Comparison of ENCODE assay signal across 26 cellular contexts in genomic region chr3:25348996-25349576, GRCh38.
"Had no signal": no experiment of that assay in that cellular context is flagged by ENCODE, and none has a peak within 500 bp of the region (broad histone marks: within the 10 kb centered on the region; RNA-seq: fewer than 3 reads in every experiment).

No MANE protein-coding gene starts in this region.

- H3K27me3 ChIP-seq: ascending aorta, breast epithelium, MG63 had no signal

- H3K9me3 ChIP-seq: ascending aorta, breast epithelium, MG63, SJCRH30 had no signal

- H3K4me3 ChIP-seq: ascending aorta, breast epithelium, MG63, SJCRH30, SK-N-MC had no signal

- H3K27me3 Mint-ChIP-seq: activated CD4-positive, alpha-beta T cell treated with anti-CD3 and anti-CD28 coated beads for 36 hours; activated CD4-positive, alpha-beta T cell treated with anti-CD3 and anti-CD28 coated beads, Interleukin-2, amount 10 ng/mL, durations not matched to agents 7 days and 5 days had no signal

- H3K9me3 Mint-ChIP-seq: activated naive CD4-positive, alpha-beta T cell treated with anti-CD3 and anti-CD28 coated beads for 36 hours; activated T-cell treated with anti-CD3 and anti-CD28 coated beads, Interleukin-2, amount 50 U/mL, for 4 hours had no signal

- DNase-seq: activated CD4-positive, alpha-beta T cell treated with anti-CD3 and anti-CD28 coated beads for 36 hours; activated CD4-positive, alpha-beta T cell treated with anti-CD3 and anti-CD28 coated beads, Interleukin-2, amount 10 ng/mL, durations not matched to agents 7 days and 5 days; activated CD4-positive, alpha-beta T cell treated with anti-CD3 and anti-CD28 coated beads, Interleukin-2, amount 50 U/mL, for 48 hours; activated CD8-positive, alpha-beta T cell treated with anti-CD3 and anti-CD28 coated beads, Interleukin-2, amount 10 ng/mL, durations not matched to agents 7 days and 5 days; activated gamma-delta T cell treated with Interleukin-2 at 50 U/mL for 16 hours; activated naive CD4-positive, alpha-beta T cell treated with anti-CD3 and anti-CD28 coated beads for 36 hours; activated T-cell treated with anti-CD3 and anti-CD28 coated beads, Interleukin-2, amount 50 U/mL, for 4 hours; amygdala; Kasumi-1; KG1; MG63; NCI-H1092; NCI-H1436 treated with DMSO at 0.1 percent for 48 hours; NCI-H1694 treated with DMSO at 0.1 percent for 48 hours; NCI-H2029; NCI-H345; NCI-H524 treated with DMSO at 0.1 percent for 48 hours; SHP77; SJCRH30; T1000 had no signal

- ATAC-seq: activated CD4-positive, alpha-beta T cell treated with anti-CD3 and anti-CD28 coated beads for 36 hours; activated CD8-positive, alpha-beta T cell treated with anti-CD3 and anti-CD28 coated beads, Interleukin-2, amount 10 ng/mL, durations not matched to agents 7 days and 5 days; activated naive CD4-positive, alpha-beta T cell treated with anti-CD3 and anti-CD28 coated beads, Interleukin-2, amount 50 U/mL, for 72 hours; activated T-cell treated with anti-CD3 and anti-CD28 coated beads, Interleukin-2, amount 50 U/mL, for 4 hours; Panc1 had no signal

- H3K27ac ChIP-seq: ascending aorta, breast epithelium, SJCRH30, SK-N-MC had no signal

- H3K4me1 ChIP-seq: ascending aorta, breast epithelium, SJCRH30 had no signal

- H3K36me3 ChIP-seq: ascending aorta, breast epithelium, MG63, SJCRH30 had no signal

- H3K4me1 Mint-ChIP-seq: activated CD4-positive, alpha-beta T cell treated with anti-CD3 and anti-CD28 coated beads for 36 hours; activated CD4-positive, alpha-beta T cell treated with anti-CD3 and anti-CD28 coated beads, Interleukin-2, amount 10 ng/mL, durations not matched to agents 7 days and 5 days had no signal

- H3K36me3 Mint-ChIP-seq: activated naive CD4-positive, alpha-beta T cell treated with anti-CD3 and anti-CD28 coated beads, Interleukin-2, amount 50 U/mL, for 72 hours had no signal

- H3K27ac Mint-ChIP-seq: activated CD4-positive, alpha-beta T cell treated with anti-CD3 and anti-CD28 coated beads for 36 hours; activated CD4-positive, alpha-beta T cell treated with anti-CD3 and anti-CD28 coated beads, Interleukin-2, amount 10 ng/mL, durations not matched to agents 7 days and 5 days; activated CD8-positive, alpha-beta T cell treated with anti-CD3 and anti-CD28 coated beads, Interleukin-2, amount 10 ng/mL, durations not matched to agents 7 days and 5 days; activated naive CD4-positive, alpha-beta T cell treated with anti-CD3 and anti-CD28 coated beads for 36 hours; activated naive CD4-positive, alpha-beta T cell treated with anti-CD3 and anti-CD28 coated beads, Interleukin-2, amount 50 U/mL, for 72 hours; activated T-helper 1 cell treated with anti-CD3 and anti-CD28 coated beads, Interleukin-12 subunit alpha, Interleukin-12 subunit beta, Interleukin-2, Interleukin-4 antibody, amounts not matched to agents 30 ng/mL and 10 ng/mL and 1 ng/mL, durations not matched to agents 14 hours and 24 hours and 36 hours had no signal

- H3K4me3 Mint-ChIP-seq: activated CD4-positive, alpha-beta T cell treated with anti-CD3 and anti-CD28 coated beads for 36 hours; activated CD4-positive, alpha-beta T cell treated with anti-CD3 and anti-CD28 coated beads, Interleukin-2, amount 10 ng/mL, durations not matched to agents 7 days and 5 days; activated CD8-positive, alpha-beta T cell treated with anti-CD3 and anti-CD28 coated beads, Interleukin-2, amount 10 ng/mL, durations not matched to agents 7 days and 5 days; activated naive CD4-positive, alpha-beta T cell treated with anti-CD3 and anti-CD28 coated beads for 36 hours; activated T-cell treated with anti-CD3 and anti-CD28 coated beads, Interleukin-2, amount 50 U/mL, for 4 hours; activated T-helper 1 cell treated with anti-CD3 and anti-CD28 coated beads, Interleukin-12 subunit alpha, Interleukin-12 subunit beta, Interleukin-2, Interleukin-4 antibody, amounts not matched to agents 30 ng/mL and 10 ng/mL and 1 ng/mL, durations not matched to agents 14 hours and 24 hours and 36 hours had no signal
